In genomic region chr13:64314286-64314685, GRCh38 we compare ENCODE assay signal across 28 cellular contexts.
DNase-seq lines count a peak whose midpoint lies in the region; ATAC-seq and TF ChIP-seq lines count a peak whose summit lies in the region.
"Had no signal": no experiment of that assay in that cellular context is flagged by ENCODE, and none has a peak within 500 bp of the region (broad histone marks: within the 10 kb centered on the region; RNA-seq: fewer than 3 reads in every experiment).

No MANE protein-coding gene starts in this region.

- H3K9me3 ChIP-seq in SK-N-SH: peaks cover 6% of the 10 kb centered on the region; the same call in 1 of the 2 replicates
- H3K9me3 ChIP-seq in left lung: peaks cover 0 to 1% of the 10 kb centered on the region in 2 donors
- H3K9me3 ChIP-seq: BLaER1 had no signal

- H3K4me1 ChIP-seq in SK-N-SH (ENCODE audit: control insufficient read depth in 1 of 2, insufficient read depth in 2 of 2, low read depth in 1 of 2, low read length in 1 of 2) (no peaks in the 10 kb centered on the region; a peak in 1 of 4 replicates), left lung (no peaks in the 10 kb centered on the region)
- H3K4me1 ChIP-seq: BLaER1, suprapubic skin had no signal

- no peaks in the 10 kb centered on the region for H3K27me3 Mint-ChIP-seq in osteocyte (ENCODE audit: unreplicated experiment)
- H3K27me3 Mint-ChIP-seq: activated naive CD4-positive, alpha-beta T cell treated with anti-CD3 and anti-CD28 coated beads, Interleukin-2, amount 10 ng/mL, durations not matched to agents 7 days and 5 days; natural killer cell treated with Interleukin-12 subunit alpha and Interleukin-12 subunit beta and Interleukin-15 and Interleukin-18, amount 100 ng/mL, for 72 hours; stimulated activated naive B cell treated with anti-CD40 and anti-IgM and Interleukin-4, amounts not matched to agents 10 μg/mL and 1 μg/mL and 100 μg/mL, for 72 hours had no signal

- H3K27ac Mint-ChIP-seq in osteocyte (ENCODE audit: unreplicated experiment): peak overlapping the region; percentile 61
- H3K27ac Mint-ChIP-seq: activated naive CD4-positive, alpha-beta T cell treated with anti-CD3 and anti-CD28 coated beads, Interleukin-2, amount 10 ng/mL, durations not matched to agents 7 days and 5 days; activated T-helper 1 cell treated with anti-CD3 and anti-CD28 coated beads, Interleukin-12 subunit alpha, Interleukin-12 subunit beta, Interleukin-2, Interleukin-4 antibody, amounts not matched to agents 30 ng/mL and 10 ng/mL and 1 ng/mL, durations not matched to agents 14 hours and 24 hours and 36 hours; endodermal cell; natural killer cell treated with Interleukin-12 subunit alpha and Interleukin-12 subunit beta and Interleukin-15 and Interleukin-18, amount 100 ng/mL, for 72 hours; stimulated activated naive B cell treated with anti-CD40 and anti-IgM and Interleukin-4, amounts not matched to agents 10 μg/mL and 1 μg/mL and 100 μg/mL, for 72 hours had no signal

- H3K36me3 ChIP-seq in SK-N-SH (replicated peaks in 1 of 2; ENCODE audit: control insufficient read depth in 1 of 2, insufficient read depth in 2 of 2, low read length in 1 of 2) (no peaks in the 10 kb centered on the region), left lung (no peaks in the 10 kb centered on the region)
- H3K36me3 ChIP-seq: BLaER1, cardiac muscle cell, suprapubic skin had no signal

- H3K4me3 Mint-ChIP-seq in osteocyte (ENCODE audit: unreplicated experiment): no peak overlapping the region
- H3K4me3 Mint-ChIP-seq: activated naive CD4-positive, alpha-beta T cell treated with anti-CD3 and anti-CD28 coated beads, Interleukin-2, amount 10 ng/mL, durations not matched to agents 7 days and 5 days; activated T-helper 1 cell treated with anti-CD3 and anti-CD28 coated beads, Interleukin-12 subunit alpha, Interleukin-12 subunit beta, Interleukin-2, Interleukin-4 antibody, amounts not matched to agents 30 ng/mL and 10 ng/mL and 1 ng/mL, durations not matched to agents 14 hours and 24 hours and 36 hours; endodermal cell; natural killer cell treated with Interleukin-12 subunit alpha and Interleukin-12 subunit beta and Interleukin-15 and Interleukin-18, amount 100 ng/mL, for 72 hours; stimulated activated naive B cell treated with anti-CD40 and anti-IgM and Interleukin-4, amounts not matched to agents 10 μg/mL and 1 μg/mL and 100 μg/mL, for 72 hours had no signal

- DNase-seq in HFF-Myc (ENCODE audit: extremely low read depth, low read depth) (peak; percentile 21), SK-N-SH (no peak), epithelial cell of esophagus (ENCODE audit: low read depth) (peak; percentile 2), osteocyte (ENCODE audit: extremely low spot score, unreplicated experiment) (no peak), left lung (no peak), medulla oblongata (ENCODE audit: extremely low spot score) (no peak)
- no peak for DNase-seq in effector CD8-positive, alpha-beta T cell (lab: John Stamatoyannopoulos, UW)
- DNase-seq: ACHN; activated naive CD4-positive, alpha-beta T cell treated with anti-CD3 and anti-CD28 coated beads, Interleukin-2, amount 10 ng/mL, durations not matched to agents 7 days and 5 days; amygdala; cortex of kidney; DMS53; endodermal cell; glutamatergic neuron; Kasumi-1; kidney; retina; Right ventricle myocardium superior; stimulated activated CD4-positive, alpha-beta T cell treated with anti-CD3 and anti-CD28 coated beads, Interleukin-4, amount 100 ng/mL, for 4 hours; stimulated activated naive B cell treated with anti-CD40 and anti-IgM and Interleukin-4, amounts not matched to agents 10 μg/mL and 1 μg/mL and 100 μg/mL, for 72 hours; T1000 had no signal

- H3K4me3 ChIP-seq in HFF-Myc (replicated peaks; ENCODE audit: low read depth, low read length) (no peak overlapping the region), SK-N-SH (ENCODE audit: low read depth in 2 of 2, low read length in 1 of 2) (no peak overlapping the region), epithelial cell of esophagus (ENCODE audit: low read length) (no peak overlapping the region), left lung (no peak overlapping the region)
- H3K4me3 ChIP-seq: BLaER1, cardiac muscle cell, suprapubic skin had no signal

- no peak overlapping the region for H3K4me2 ChIP-seq in SK-N-SH
- H3K4me2 ChIP-seq: BLaER1 had no signal

- no peak for TF ChIP-seq RAD21 in SK-N-SH (IDR thresholded peaks at IDR 0.05; ENCODE audit: low read length)

- H3K9me3 Mint-ChIP-seq in osteocyte (ENCODE audit: unreplicated experiment): peaks cover 14% of the 10 kb centered on the region
- H3K9me3 Mint-ChIP-seq: endodermal cell; stimulated activated naive B cell treated with anti-CD40 and anti-IgM and Interleukin-4, amounts not matched to agents 10 μg/mL and 1 μg/mL and 100 μg/mL, for 72 hours had no signal

- no peaks in the 10 kb centered on the region for H4K20me1 ChIP-seq in SK-N-SH (ENCODE audit: insufficient read depth)
- H4K20me1 ChIP-seq: BLaER1 had no signal

- no peaks in the 10 kb centered on the region for H3K79me2 ChIP-seq in SK-N-SH (ENCODE audit: insufficient read depth)

- H3K9ac ChIP-seq in SK-N-SH: no peak overlapping the region
- H3K9ac ChIP-seq: BLaER1 had no signal

- no peak for ATAC-seq in HG03135 (IDR thresholded peaks at IDR 0.05; ENCODE audit: unreplicated experiment)
- ATAC-seq in left lung: no peak
- ATAC-seq: HepG2; natural killer cell treated with Interleukin-12 subunit alpha and Interleukin-12 subunit beta and Interleukin-15 and Interleukin-18, amount 100 ng/mL, for 72 hours; stimulated activated naive B cell treated with anti-CD40 and anti-IgM and Interleukin-4, amounts not matched to agents 10 μg/mL and 1 μg/mL and 100 μg/mL, for 72 hours had no signal

- TF ChIP-seq CTCF in HFF-Myc (IDR thresholded peaks at IDR 0.05; ENCODE audit: low read depth, low read length, missing control alignments) (no peak), SK-N-SH (IDR thresholded peaks at IDR 0.05) (no peak), epithelial cell of esophagus (IDR thresholded peaks at IDR 0.05; ENCODE audit: insufficient read depth, low read depth, low read length, missing control alignments) (no peak), osteocyte (IDR thresholded peaks at IDR 0.05) (no peak), left lung (IDR thresholded peaks at IDR 0.05) (no peak)

- no peaks in the 10 kb centered on the region for H3F3A ChIP-seq in SK-N-SH (replicated peaks; ENCODE audit: insufficient read depth)

- H3K36me3 Mint-ChIP-seq in osteocyte (ENCODE audit: unreplicated experiment): peaks cover 6% of the 10 kb centered on the region
- H3K36me3 Mint-ChIP-seq: activated naive CD4-positive, alpha-beta T cell treated with anti-CD3 and anti-CD28 coated beads, Interleukin-2, amount 10 ng/mL, durations not matched to agents 7 days and 5 days; natural killer cell treated with Interleukin-12 subunit alpha and Interleukin-12 subunit beta and Interleukin-15 and Interleukin-18, amount 100 ng/mL, for 72 hours; stimulated activated naive B cell treated with anti-CD40 and anti-IgM and Interleukin-4, amounts not matched to agents 10 μg/mL and 1 μg/mL and 100 μg/mL, for 72 hours had no signal

- POLR2A ChIA-PET in SK-N-SH (lab: Yijun Ruan, JAX): no interaction called here

- CTCF ChIA-PET in SK-N-SH (lab: Yijun Ruan, JAX): no interaction called here

- peak overlapping the region; percentile 37; the same call in 1 of the 2 replicates for H2AFZ ChIP-seq in SK-N-SH (ENCODE audit: low read depth)

- no peak for TF ChIP-seq EP300 in SK-N-SH (IDR thresholded peaks at IDR 0.05; ENCODE audit: borderline replicate concordance in 1 of 2, low read depth in 1 of 2, low read length in 1 of 2)

- intact Hi-C loops in left lung (cut with DNase I): no loop called here

- peaks cover 30% of the 10 kb centered on the region for H3K4me1 Mint-ChIP-seq in osteocyte (ENCODE audit: unreplicated experiment)
- H3K4me1 Mint-ChIP-seq: activated naive CD4-positive, alpha-beta T cell treated with anti-CD3 and anti-CD28 coated beads, Interleukin-2, amount 10 ng/mL, durations not matched to agents 7 days and 5 days; endodermal cell; stimulated activated naive B cell treated with anti-CD40 and anti-IgM and Interleukin-4, amounts not matched to agents 10 μg/mL and 1 μg/mL and 100 μg/mL, for 72 hours had no signal

- WGBS in SK-N-SH (ENCODE audit: low lambda C conversion rate): 46% methylated on average over 2 of the region's 2 CpGs

- H3K27me3 ChIP-seq in SK-N-SH (ENCODE audit: insufficient read depth) (no peaks in the 10 kb centered on the region), left lung (no peaks in the 10 kb centered on the region)
- H3K27me3 ChIP-seq: BLaER1, cardiac muscle cell, suprapubic skin had no signal

- H3K27ac ChIP-seq in SK-N-SH (ENCODE audit: low read depth in 2 of 2, low read length in 1 of 2) (peak overlapping the region in 1 of 2 experiments; percentile 52; a peak in 1 of 4 replicates), left lung (no peak overlapping the region)
- H3K27ac ChIP-seq: BLaER1, cardiac muscle cell, suprapubic skin had no signal

- H3K9me2 ChIP-seq in SK-N-SH: no peaks in the 10 kb centered on the region

TF ChIP-seq in SK-N-SH, 30 proteins besides CTCF, POLR2A, EP300 and RAD21:
- no peak for TF ChIP-seq USF1 (IDR thresholded peaks at IDR 0.05; ENCODE audit: borderline replicate concordance, low read depth)
- no peak for TF ChIP-seq JUND (IDR thresholded peaks at IDR 0.05)
- peak; percentile 20; the same call in 1 of the 2 replicates for TF ChIP-seq TCF12 (IDR thresholded peaks at IDR 0.05)
- TF ChIP-seq FOSL2 (IDR thresholded peaks at IDR 0.05; ENCODE audit: borderline replicate concordance, low read depth): peak; percentile 47; the same call in 1 of the 2 replicates

Comparison
In these comparisons a context has a peak if more than half of its experiments do, and no peak if none do; other contexts are left out.
1. DNase-seq: peak in HFF-Myc (single experiment) and epithelial cell of esophagus (single experiment); none in SK-N-SH (single experiment), osteocyte (single experiment), left lung (0 of 2), effector CD8-positive, alpha-beta T cell (single experiment) and medulla oblongata (single experiment).